12 cellular contexts compared by ENCODE assay signal in genomic region chr2:67561411-67561965, GRCh38.
DNase-seq lines count a peak whose midpoint lies in the region; ATAC-seq and TF ChIP-seq lines count a peak whose summit lies in the region.
"Had no signal": no experiment of that assay in that cellular context is flagged by ENCODE, and none has a peak within 500 bp of the region (broad histone marks: within the 10 kb centered on the region; RNA-seq: fewer than 3 reads in every experiment).

No MANE protein-coding gene starts in this region.

- CTCF ChIA-PET in PC-9 (lab: Charles Lee), result interaction anchor here (0.6 kb wide), 1 partner anchor 1132 kb away, joined by 4 read pairs; no protein-coding TSS in a partner anchor

- H3K4me1 ChIP-seq in PC-9 (replicated peaks; ENCODE audit: insufficient read depth), result no peaks in the 10 kb centered on the region

- no peaks in the 10 kb centered on the region for H3K36me3 ChIP-seq in PC-9 (ENCODE audit: low read depth)

- H3K27me3 ChIP-seq in PC-9 (ENCODE audit: insufficient read depth, low read depth) (no peaks in the 10 kb centered on the region), dorsolateral prefrontal cortex (peaks cover 0 to 6% (median 0%) of the 10 kb centered on the region in 45 donors)

- H3K9me2 ChIP-seq in PC-9 (ENCODE audit: insufficient read depth), result no peaks in the 10 kb centered on the region

- no peak overlapping the region; the same call in 1 of the 2 replicates for H3K4me2 ChIP-seq in PC-9

- peaks cover 4% of the 10 kb centered on the region; the same call in 1 of the 2 replicates for H3K9me3 ChIP-seq in PC-9 (ENCODE audit: insufficient read depth, low read depth)

- peak overlapping the region; percentile 56 for H3K27ac ChIP-seq in C4-2B
- no peak overlapping the region for H3K27ac ChIP-seq in PC-9
- H3K27ac ChIP-seq in dorsolateral prefrontal cortex, result no peak overlapping the region

- TF ChIP-seq CTCF in C4-2B (conservative IDR thresholded peaks at IDR 0.05), result no peak
- TF ChIP-seq CTCF in epithelial cell of esophagus (IDR thresholded peaks at IDR 0.05; ENCODE audit: insufficient read depth, low read depth, low read length, missing control alignments), result no peak
- TF ChIP-seq CTCF in PC-9 (conservative IDR thresholded peaks at IDR 0.05), result no peak
- no peak for TF ChIP-seq CTCF in dorsolateral prefrontal cortex (IDR thresholded peaks at IDR 0.05 in 54 of 56, conservative IDR thresholded peaks at IDR 0.05 in 2 of 56; ENCODE audit: low read depth in 1 of 56, partially characterized antibody in 56 of 56)

- H2AFZ ChIP-seq in PC-9, result no peak overlapping the region

- no peaks in the 10 kb centered on the region for H4K20me1 ChIP-seq in PC-9 (ENCODE audit: insufficient read depth)

- H3K79me2 ChIP-seq in PC-9 (ENCODE audit: low read depth), result no peaks in the 10 kb centered on the region

- DNase-seq in NCI-H226 (peak; percentile 90), epithelial cell of esophagus (ENCODE audit: low read depth) (peak; percentile 94), mucosa of gallbladder (ENCODE audit: low spot score) (peak; percentile 79), PC-9 (no peak), dorsolateral prefrontal cortex (no peak)
- no peak for DNase-seq in stimulated activated CD4-positive, alpha-beta T cell treated with anti-CD3 and anti-CD28 coated beads, Interleukin-4, amount 100 ng/mL, for 4 hours
- DNase-seq: activated CD4-positive, alpha-beta T cell treated with anti-CD3 and anti-CD28 coated beads, Interleukin-2, amount 50 U/mL, for 48 hours; COR-L47; midbrain; NCI-H526 treated with DMSO at 0.1 percent for 48 hours had no signal

- intact Hi-C loops in PC-9 (cut with micrococcal nuclease; ENCODE audit: unreplicated experiment), result no loop called here
- intact Hi-C loops in dorsolateral prefrontal cortex (cut with DNase I), result no loop called here

- no TSS peak for BruUV-seq in PC-9 (replicated peaks; lab: Mats Ljungman, UMichigan)

- ATAC-seq in GM19397 (IDR thresholded peaks at IDR 0.05; ENCODE audit: unreplicated experiment), result no peak

- no peak overlapping the region for H3K4me3 ChIP-seq in epithelial cell of esophagus (ENCODE audit: low read length)
- H3K4me3 ChIP-seq in PC-9, result no peak overlapping the region
- H3K4me3 ChIP-seq in dorsolateral prefrontal cortex, result no peak overlapping the region

- POLR2A ChIA-PET in PC-9 (lab: Charles Lee; ENCODE audit: unreplicated experiment), result no interaction called here

- no peaks in the 10 kb centered on the region for H3F3A ChIP-seq in PC-9 (ENCODE audit: insufficient read depth, low read depth)

Comparison
In these comparisons a context has a peak if more than half of its experiments do, and no peak if none do; other contexts are left out.
1. DNase-seq: peak in NCI-H226 (single experiment), epithelial cell of esophagus (single experiment) and mucosa of gallbladder (single experiment); none in PC-9 (0 of 2), stimulated activated CD4-positive, alpha-beta T cell treated with anti-CD3 and anti-CD28 coated beads, Interleukin-4, amount 100 ng/mL, for 4 hours (0 of 2) and dorsolateral prefrontal cortex (0 of 10).